22 cellular contexts compared by ENCODE assay signal in the genomic region with DNA sequence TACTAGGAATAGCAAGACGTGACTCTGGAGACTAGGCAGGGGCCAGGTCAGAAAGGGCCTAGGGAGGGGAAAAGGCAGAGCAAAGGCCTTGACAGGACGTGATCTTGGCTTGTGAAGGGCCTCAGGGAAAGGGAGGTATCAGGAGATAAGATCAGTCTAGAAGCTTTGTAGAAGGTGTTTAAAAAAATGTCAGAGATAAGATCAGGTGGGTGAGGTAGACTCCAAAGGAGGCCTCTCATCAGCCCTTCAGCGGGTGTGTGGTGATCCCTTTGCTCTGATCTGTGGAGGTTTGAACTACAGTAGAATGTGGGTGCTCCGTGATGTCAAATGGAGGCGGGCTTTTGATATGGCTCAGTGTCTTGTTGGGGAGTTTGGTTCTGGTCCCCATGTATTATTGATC.
DNase-seq lines count a peak whose midpoint lies in the region; ATAC-seq lines count a peak whose summit lies in the region.
"Had no signal": no experiment of that assay in that cellular context is flagged by ENCODE, and none has a peak within 500 bp of the region (broad histone marks: within the 10 kb centered on the region; RNA-seq: fewer than 3 reads in every experiment).

No MANE protein-coding gene starts in this region.

- no peak overlapping the region for H3K4me3 Mint-ChIP-seq in central memory CD8-positive, alpha-beta T cell
- H3K4me3 Mint-ChIP-seq in stimulated activated effector memory CD8-positive, alpha-beta T cell treated with anti-CD3 and anti-CD28 coated beads, Interleukin-12 subunit alpha, Interleukin-12 subunit beta, amount 100 ng/mL, for 72 hours: no peak overlapping the region
- H3K4me3 Mint-ChIP-seq: activated T-helper 1 cell treated with anti-CD3 and anti-CD28 coated beads, Interleukin-12 subunit alpha, Interleukin-12 subunit beta, Interleukin-2, Interleukin-4 antibody, amounts not matched to agents 30 ng/mL and 10 ng/mL and 1 ng/mL, durations not matched to agents 14 hours and 24 hours and 36 hours had no signal

- no peaks in the 10 kb centered on the region for H3K27me3 Mint-ChIP-seq in central memory CD8-positive, alpha-beta T cell

- H3K36me3 Mint-ChIP-seq in central memory CD8-positive, alpha-beta T cell (ENCODE audit: insufficient read depth): peaks cover 4% of the 10 kb centered on the region
- no peaks in the 10 kb centered on the region for H3K36me3 Mint-ChIP-seq in stimulated activated effector memory CD8-positive, alpha-beta T cell treated with anti-CD3 and anti-CD28 coated beads, Interleukin-12 subunit alpha, Interleukin-12 subunit beta, amount 100 ng/mL, for 72 hours
- H3K36me3 Mint-ChIP-seq: CD4-positive, CD25-positive, alpha-beta regulatory T cell had no signal

- peaks cover 11% of the 10 kb centered on the region for H3K4me1 Mint-ChIP-seq in central memory CD8-positive, alpha-beta T cell
- H3K4me1 Mint-ChIP-seq in stimulated activated effector memory CD8-positive, alpha-beta T cell treated with anti-CD3 and anti-CD28 coated beads, Interleukin-12 subunit alpha, Interleukin-12 subunit beta, amount 100 ng/mL, for 72 hours: peaks cover 12% of the 10 kb centered on the region

- H3K27ac Mint-ChIP-seq in central memory CD8-positive, alpha-beta T cell (ENCODE audit: low read depth): peak overlapping the region; percentile 45
- peak overlapping the region; percentile 70 for H3K27ac Mint-ChIP-seq in stimulated activated effector memory CD8-positive, alpha-beta T cell treated with anti-CD3 and anti-CD28 coated beads, Interleukin-12 subunit alpha, Interleukin-12 subunit beta, amount 100 ng/mL, for 72 hours
- H3K27ac Mint-ChIP-seq: activated T-helper 1 cell treated with anti-CD3 and anti-CD28 coated beads, Interleukin-12 subunit alpha, Interleukin-12 subunit beta, Interleukin-2, Interleukin-4 antibody, amounts not matched to agents 30 ng/mL and 10 ng/mL and 1 ng/mL, durations not matched to agents 14 hours and 24 hours and 36 hours had no signal

- H3K9me3 Mint-ChIP-seq in central memory CD8-positive, alpha-beta T cell: no peaks in the 10 kb centered on the region
- no peaks in the 10 kb centered on the region for H3K9me3 Mint-ChIP-seq in stimulated activated effector memory CD8-positive, alpha-beta T cell treated with anti-CD3 and anti-CD28 coated beads, Interleukin-12 subunit alpha, Interleukin-12 subunit beta, amount 100 ng/mL, for 72 hours
- H3K9me3 Mint-ChIP-seq: activated T-helper 1 cell treated with anti-CD3 and anti-CD28 coated beads, Interleukin-12 subunit alpha, Interleukin-12 subunit beta, Interleukin-2, Interleukin-4 antibody, amounts not matched to agents 30 ng/mL and 10 ng/mL and 1 ng/mL, durations not matched to agents 14 hours and 24 hours and 36 hours had no signal

- ATAC-seq in central memory CD8-positive, alpha-beta T cell (replicated peaks; ENCODE audit: extremely low read depth, poor library complexity, severe bottlenecking): peak; percentile 28
- ATAC-seq in stimulated activated effector memory CD8-positive, alpha-beta T cell treated with anti-CD3 and anti-CD28 coated beads, Interleukin-12 subunit alpha, Interleukin-12 subunit beta, amount 100 ng/mL, for 72 hours: no peak
- no peak for ATAC-seq in GM19324 (IDR thresholded peaks at IDR 0.05; ENCODE audit: low FRiP score, unreplicated experiment)
- ATAC-seq: GM12878, HCT116 had no signal

- peak; percentile 1 for DNase-seq in stimulated activated CD4-positive, alpha-beta T cell treated with anti-CD3 and anti-CD28 coated beads, Interleukin-1b, Interleukin-23, amount 100 ng/mL, for 48 hours
- DNase-seq in stimulated activated CD4-positive, alpha-beta T cell treated with anti-CD3 and anti-CD28 coated beads, Interleukin-12 subunit alpha, Interleukin-12 subunit beta, amount 100 ng/mL, for 4 hours: no peak
- peak; percentile 9 to 10 for DNase-seq in activated CD4-positive, alpha-beta T cell treated with anti-CD3 and anti-CD28 coated beads for 4 hours
- no peak for DNase-seq in central memory CD8-positive, alpha-beta T cell (ENCODE audit: low spot score in 2 of 2)
- no peak for DNase-seq in stimulated activated effector memory CD8-positive, alpha-beta T cell treated with anti-CD3 and anti-CD28 coated beads, Interleukin-12 subunit alpha, Interleukin-12 subunit beta, amount 100 ng/mL, for 72 hours (ENCODE audit: low spot score in 2 of 2)
- DNase-seq in occipital lobe (lab: John Stamatoyannopoulos, UW): no peak
- DNase-seq: anterior cingulate cortex; dermis blood vessel endothelial cell; DMS53; KBM-7; mammary epithelial cell; NCI-H146; NCI-H510A; NK-92 treated with Interleukin-12 subunit alpha and Interleukin-12 subunit beta, amount 100 ng/mL, for 24 hours; nucleus accumbens; Peyer's patch; retina had no signal

Comparison
In these comparisons a context has a peak if more than half of its experiments do, and no peak if none do; other contexts are left out.
1. DNase-seq: peak in stimulated activated CD4-positive, alpha-beta T cell treated with anti-CD3 and anti-CD28 coated beads, Interleukin-1b, Interleukin-23, amount 100 ng/mL, for 48 hours (single experiment) and activated CD4-positive, alpha-beta T cell treated with anti-CD3 and anti-CD28 coated beads for 4 hours (2 of 2); none in stimulated activated CD4-positive, alpha-beta T cell treated with anti-CD3 and anti-CD28 coated beads, Interleukin-12 subunit alpha, Interleukin-12 subunit beta, amount 100 ng/mL, for 4 hours (single experiment), central memory CD8-positive, alpha-beta T cell (0 of 2), stimulated activated effector memory CD8-positive, alpha-beta T cell treated with anti-CD3 and anti-CD28 coated beads, Interleukin-12 subunit alpha, Interleukin-12 subunit beta, amount 100 ng/mL, for 72 hours (0 of 2) and occipital lobe (single experiment).